Comparison of ENCODE assay signal across 8 cellular contexts in genomic region chr10:118045842-118046490, GRCh38. TPM values are rescaled to one million over a fixed set of nuclear protein-coding genes. Genes with fewer than 3 reads are reported as not detected.
DNase-seq lines count a peak whose midpoint lies in the region; ATAC-seq and TF ChIP-seq lines count a peak whose summit lies in the region.

No MANE protein-coding gene starts in this region.

- H3K27me3 ChIP-seq in mononuclear cell (ENCODE audit: insufficient read depth, low read length): no peaks in the 10 kb centered on the region
- H3K27me3 ChIP-seq in suprapubic skin: no peaks in the 10 kb centered on the region

- peak overlapping the region; percentile 97 for H3K27ac ChIP-seq in suprapubic skin

- no peak for TF ChIP-seq EP300 in suprapubic skin (IDR thresholded peaks at IDR 0.05)

- H3K4me1 ChIP-seq in mononuclear cell (ENCODE audit: insufficient read depth, low read length) (peaks cover 22% of the 10 kb centered on the region), suprapubic skin (peaks cover 45% of the 10 kb centered on the region)

- H3K36me3 ChIP-seq in suprapubic skin: no peaks in the 10 kb centered on the region

- H3K9me3 ChIP-seq in mononuclear cell (ENCODE audit: low read depth, low read length) (no peaks in the 10 kb centered on the region), suprapubic skin (no peaks in the 10 kb centered on the region)

- H3K4me3 ChIP-seq in epithelial cell of proximal tubule (ENCODE audit: low read depth, low read length): peak overlapping the region; percentile 70
- H3K4me3 ChIP-seq in mononuclear cell (ENCODE audit: low read length): peak overlapping the region; percentile 70
- peak overlapping the region; percentile 83 for H3K4me3 ChIP-seq in suprapubic skin

- 2% methylated on average over 7 of the region's 24 CpGs for WGBS in suprapubic skin

- no peak for TF ChIP-seq CTCF in epithelial cell of proximal tubule (conservative IDR thresholded peaks at IDR 0.05; ENCODE audit: low read depth, low read length)
- no peak for TF ChIP-seq CTCF in suprapubic skin (IDR thresholded peaks at IDR 0.05)

- DNase-seq in NCI-H1105 treated with DMSO at 0.1 percent for 48 hours (lab: John Stamatoyannopoulos, UW) (peak; percentile 33), NCI-H1105 (lab: John Stamatoyannopoulos, UW) (no peak), NCI-H2171 treated with DMSO at 0.1 percent for 48 hours (lab: John Stamatoyannopoulos, UW) (peak; percentile 23), epithelial cell of proximal tubule (ENCODE audit: low read depth) (no peak), suprapubic skin (ENCODE audit: low spot score in 2 of 2) (peak; percentile 77 to 83)
- DNase-seq in activated CD8-positive, alpha-beta memory T cell treated with anti-CD3 and anti-CD28 coated beads for 24 hours: peak; percentile 79

- ATAC-seq in HG02852 (IDR thresholded peaks at IDR 0.05; ENCODE audit: unreplicated experiment): peak; percentile 24

- no peak for TF ChIP-seq POLR2A in suprapubic skin (IDR thresholded peaks at IDR 0.05)

RNA-seq across cellular contexts. Expression of gene RAB11FIP2, which starts 0.8 kb away (rescaled TPM):
- total RNA-seq in epithelial cell of proximal tubule: 6.1 and 8.5 TPM in 2 replicates
- 62.8 TPM for total RNA-seq in mononuclear cell
- 10 to 100 TPM; 10.2 to 29.0 (median 13.0) TPM for total RNA-seq in suprapubic skin

Comparison
In these comparisons a context has a peak if more than half of its experiments do, and no peak if none do; other contexts are left out.
1. DNase-seq: peak in NCI-H1105 treated with DMSO at 0.1 percent for 48 hours (single experiment), NCI-H2171 treated with DMSO at 0.1 percent for 48 hours (single experiment), activated CD8-positive, alpha-beta memory T cell treated with anti-CD3 and anti-CD28 coated beads for 24 hours (single experiment) and suprapubic skin (2 of 2); none in NCI-H1105 (single experiment) and epithelial cell of proximal tubule (single experiment).
2. Peak in every context shown above with its lines, with median percentiles within 50 percentile points of each other: H3K4me3 ChIP-seq.